ENCODE assay signal across 16 cellular contexts in the genomic region with DNA sequence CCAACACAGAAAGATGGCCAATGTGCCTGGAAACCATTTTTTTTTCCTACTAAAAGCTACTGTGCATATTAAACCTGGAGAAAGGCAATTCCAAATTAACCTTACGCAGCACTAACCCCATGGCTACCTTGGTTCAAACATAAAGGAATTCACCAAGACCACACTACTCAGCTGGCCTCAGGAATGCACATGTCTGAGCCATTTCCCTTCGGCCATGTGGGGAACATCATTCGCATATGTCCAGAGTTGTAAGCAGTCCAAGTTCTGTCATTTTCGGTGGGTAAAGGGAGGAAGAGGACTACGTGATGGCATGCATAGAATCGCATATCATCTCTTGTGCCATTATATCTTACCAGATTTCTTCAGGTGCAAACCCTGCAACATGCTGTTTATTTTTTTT.
"Had no signal": no experiment of that assay in that cellular context is flagged by ENCODE, and none has a peak within 500 bp of the region (broad histone marks: within the 10 kb centered on the region; RNA-seq: fewer than 3 reads in every experiment).

No MANE protein-coding gene starts in this region.

- H3K4me3 ChIP-seq: ascending aorta, left lung, psoas muscle, stomach, thoracic aorta had no signal

- H3K36me3 ChIP-seq: ascending aorta, left lung, stomach, thoracic aorta had no signal

- H3K4me1 ChIP-seq: ascending aorta, left lung, psoas muscle, stomach had no signal

- H3K9me3 ChIP-seq: ascending aorta, left lung, psoas muscle, thoracic aorta had no signal

- FAIRE-seq: keratinocyte had no signal

- H3K27ac ChIP-seq: ascending aorta, left lung, psoas muscle, stomach, thoracic aorta had no signal

- DNase-seq: activated CD4-positive, alpha-beta T cell treated with anti-CD3 and anti-CD28 coated beads for 48 hours; activated CD8-positive, alpha-beta memory T cell treated with anti-CD3 and anti-CD28 coated beads, Interleukin-2, amount 50 U/mL, for 48 hours; activated CD8-positive, alpha-beta T cell treated with anti-CD3 and anti-CD28 coated beads, Interleukin-2, amount 10 ng/mL, durations not matched to agents 7 days and 5 days; central memory CD4-positive, alpha-beta T cell; dermis blood vessel endothelial cell; head of caudate nucleus; left lung; natural killer cell; nucleus accumbens; psoas muscle; stimulated activated CD4-positive, alpha-beta T cell treated with anti-CD3 and anti-CD28 coated beads, Interleukin-4, amount 100 ng/mL, for 1 hour; stomach had no signal

- H3K27me3 ChIP-seq: ascending aorta, left lung, stomach had no signal

- ATAC-seq: activated CD8-positive, alpha-beta T cell treated with anti-CD3 and anti-CD28 coated beads, Interleukin-2, amount 10 ng/mL, durations not matched to agents 7 days and 5 days; left lung; natural killer cell; psoas muscle; sciatic nerve had no signal
